2 cellular contexts compared by ENCODE assay signal in the genomic region with DNA sequence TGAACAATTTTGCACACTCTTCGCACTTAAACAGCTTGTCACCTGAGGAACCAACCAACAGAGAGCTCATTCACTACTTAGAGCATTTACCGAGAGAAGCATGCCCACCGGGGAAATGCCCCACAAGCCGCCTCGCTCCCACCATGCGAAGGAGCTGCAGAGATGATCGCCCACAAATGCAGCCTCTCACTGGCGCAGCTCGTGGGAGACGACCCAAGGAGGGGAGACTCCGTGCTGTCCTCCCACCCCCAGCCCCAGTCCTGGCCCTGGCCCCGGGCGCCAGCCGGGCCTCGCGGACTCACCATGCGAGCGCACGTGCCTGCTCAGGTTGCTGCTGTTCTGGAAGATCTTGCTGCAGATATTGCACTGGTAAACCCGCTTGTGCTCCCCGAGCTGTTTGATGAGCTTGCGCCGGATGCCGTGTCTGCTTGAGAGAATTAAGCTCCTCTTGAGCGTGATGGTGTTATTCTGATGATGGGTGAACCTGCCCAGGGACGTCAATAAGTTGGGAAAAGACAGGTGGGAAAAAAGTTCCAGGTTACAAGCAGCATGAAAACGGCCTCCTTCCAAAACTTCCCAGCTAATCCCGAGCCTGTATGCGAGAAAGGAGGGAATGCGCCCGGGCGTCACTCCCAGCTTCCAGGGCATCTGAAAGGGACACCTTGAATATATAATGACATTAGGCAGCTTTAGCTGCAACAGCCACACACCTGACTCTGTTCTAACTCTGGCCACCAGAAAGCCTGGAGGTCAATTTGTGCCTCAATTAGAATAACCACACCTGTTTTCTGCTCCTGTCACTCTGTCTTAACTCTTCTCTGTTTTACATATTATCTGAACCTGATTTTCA.
TF ChIP-seq lines count a peak whose summit lies in the region.

No MANE protein-coding gene starts in this region.

TF ChIP-seq in HCT116, 20 proteins besides CTCF, POLR2A, EP300 and RAD21:
- TF ChIP-seq, protein P1, sequence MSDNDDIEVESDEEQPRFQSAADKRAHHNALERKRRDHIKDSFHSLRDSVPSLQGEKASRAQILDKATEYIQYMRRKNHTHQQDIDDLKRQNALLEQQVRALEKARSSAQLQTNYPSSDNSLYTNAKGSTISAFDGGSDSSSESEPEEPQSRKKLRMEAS (IDR thresholded peaks at IDR 0.05) = no peak
- TF ChIP-seq ELF1 (IDR thresholded peaks at IDR 0.05; ENCODE audit: borderline replicate concordance, low read depth) (no peak), EZH2phosphoT487 (IDR thresholded peaks at IDR 0.05; ENCODE audit: borderline replicate concordance) (no peak), CBX3 (IDR thresholded peaks at IDR 0.05; ENCODE audit: low read depth) (no peak), POLR2AphosphoS5 (IDR thresholded peaks at IDR 0.05; ENCODE audit: low read depth, low read length) (no peak), EZH2 (IDR thresholded peaks at IDR 0.05) (no peak)
- TF ChIP-seq, protein P2, sequence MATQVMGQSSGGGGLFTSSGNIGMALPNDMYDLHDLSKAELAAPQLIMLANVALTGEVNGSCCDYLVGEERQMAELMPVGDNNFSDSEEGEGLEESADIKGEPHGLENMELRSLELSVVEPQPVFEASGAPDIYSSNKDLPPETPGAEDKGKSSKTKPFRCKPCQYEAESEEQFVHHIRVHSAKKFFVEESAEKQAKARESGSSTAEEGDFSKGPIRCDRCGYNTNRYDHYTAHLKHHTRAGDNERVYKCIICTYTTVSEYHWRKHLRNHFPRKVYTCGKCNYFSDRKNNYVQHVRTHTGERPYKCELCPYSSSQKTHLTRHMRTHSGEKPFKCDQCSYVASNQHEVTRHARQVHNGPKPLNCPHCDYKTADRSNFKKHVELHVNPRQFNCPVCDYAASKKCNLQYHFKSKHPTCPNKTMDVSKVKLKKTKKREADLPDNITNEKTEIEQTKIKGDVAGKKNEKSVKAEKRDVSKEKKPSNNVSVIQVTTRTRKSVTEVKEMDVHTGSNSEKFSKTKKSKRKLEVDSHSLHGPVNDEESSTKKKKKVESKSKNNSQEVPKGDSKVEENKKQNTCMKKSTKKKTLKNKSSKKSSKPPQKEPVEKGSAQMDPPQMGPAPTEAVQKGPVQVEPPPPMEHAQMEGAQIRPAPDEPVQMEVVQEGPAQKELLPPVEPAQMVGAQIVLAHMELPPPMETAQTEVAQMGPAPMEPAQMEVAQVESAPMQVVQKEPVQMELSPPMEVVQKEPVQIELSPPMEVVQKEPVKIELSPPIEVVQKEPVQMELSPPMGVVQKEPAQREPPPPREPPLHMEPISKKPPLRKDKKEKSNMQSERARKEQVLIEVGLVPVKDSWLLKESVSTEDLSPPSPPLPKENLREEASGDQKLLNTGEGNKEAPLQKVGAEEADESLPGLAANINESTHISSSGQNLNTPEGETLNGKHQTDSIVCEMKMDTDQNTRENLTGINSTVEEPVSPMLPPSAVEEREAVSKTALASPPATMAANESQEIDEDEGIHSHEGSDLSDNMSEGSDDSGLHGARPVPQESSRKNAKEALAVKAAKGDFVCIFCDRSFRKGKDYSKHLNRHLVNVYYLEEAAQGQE (IDR thresholded peaks at IDR 0.05; ENCODE audit: low read depth) = no peak

TF ChIP-seq in GM12878, 131 proteins besides CTCF, POLR2A, EP300 and RAD21:
- TF ChIP-seq, protein P3, sequence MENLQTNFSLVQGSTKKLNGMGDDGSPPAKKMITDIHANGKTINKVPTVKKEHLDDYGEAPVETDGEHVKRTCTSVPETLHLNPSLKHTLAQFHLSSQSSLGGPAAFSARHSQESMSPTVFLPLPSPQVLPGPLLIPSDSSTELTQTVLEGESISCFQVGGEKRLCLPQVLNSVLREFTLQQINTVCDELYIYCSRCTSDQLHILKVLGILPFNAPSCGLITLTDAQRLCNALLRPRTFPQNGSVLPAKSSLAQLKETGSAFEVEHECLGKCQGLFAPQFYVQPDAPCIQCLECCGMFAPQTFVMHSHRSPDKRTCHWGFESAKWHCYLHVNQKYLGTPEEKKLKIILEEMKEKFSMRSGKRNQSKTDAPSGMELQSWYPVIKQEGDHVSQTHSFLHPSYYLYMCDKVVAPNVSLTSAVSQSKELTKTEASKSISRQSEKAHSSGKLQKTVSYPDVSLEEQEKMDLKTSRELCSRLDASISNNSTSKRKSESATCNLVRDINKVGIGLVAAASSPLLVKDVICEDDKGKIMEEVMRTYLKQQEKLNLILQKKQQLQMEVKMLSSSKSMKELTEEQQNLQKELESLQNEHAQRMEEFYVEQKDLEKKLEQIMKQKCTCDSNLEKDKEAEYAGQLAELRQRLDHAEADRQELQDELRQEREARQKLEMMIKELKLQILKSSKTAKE (IDR thresholded peaks at IDR 0.05; ENCODE audit: low read depth, poor library complexity, severe bottlenecking) = no peak
- no peak for TF ChIP-seq SMARCA5 (IDR thresholded peaks at IDR 0.05)
- no peak for TF ChIP-seq SUPT20H (IDR thresholded peaks at IDR 0.05; ENCODE audit: borderline replicate concordance, control insufficient read depth, low read depth, low read length)
- TF ChIP-seq EED (IDR thresholded peaks at IDR 0.05; ENCODE audit: low read depth) = no peak
- TF ChIP-seq NRF1 (conservative IDR thresholded peaks at IDR 0.05; ENCODE audit: low read depth, low read length) = no peak
- no peak for TF ChIP-seq SRF (IDR thresholded peaks at IDR 0.05; ENCODE audit: low read depth in 2 of 2, low read length in 2 of 2)
- TF ChIP-seq CHD4 (IDR thresholded peaks at IDR 0.05) = no peak
- no peak for TF ChIP-seq BCL11A (IDR thresholded peaks at IDR 0.05; ENCODE audit: low read depth, low read length)
- no peak for TF ChIP-seq PAX8 (IDR thresholded peaks at IDR 0.05)
- TF ChIP-seq STAT1 (conservative IDR thresholded peaks at IDR 0.05) = no peak
- no peak for TF ChIP-seq ATF7 (IDR thresholded peaks at IDR 0.05; ENCODE audit: low read depth)
- no peak for TF ChIP-seq TBL1XR1 (IDR thresholded peaks at IDR 0.05; ENCODE audit: low read depth, low read length)
- TF ChIP-seq JUNB (IDR thresholded peaks at IDR 0.05) = no peak
- TF ChIP-seq CBX3 (IDR thresholded peaks at IDR 0.05; ENCODE audit: borderline replicate concordance, low read depth) = no peak
- no peak for TF ChIP-seq SREBF2 (IDR thresholded peaks at IDR 0.05; ENCODE audit: low read length)
- TF ChIP-seq, protein P2 (IDR thresholded peaks at IDR 0.05; ENCODE audit: low read depth, low read length) = no peak
- no peak for TF ChIP-seq IKZF1 (conservative IDR thresholded peaks at IDR 0.05)
- TF ChIP-seq, protein P4, sequence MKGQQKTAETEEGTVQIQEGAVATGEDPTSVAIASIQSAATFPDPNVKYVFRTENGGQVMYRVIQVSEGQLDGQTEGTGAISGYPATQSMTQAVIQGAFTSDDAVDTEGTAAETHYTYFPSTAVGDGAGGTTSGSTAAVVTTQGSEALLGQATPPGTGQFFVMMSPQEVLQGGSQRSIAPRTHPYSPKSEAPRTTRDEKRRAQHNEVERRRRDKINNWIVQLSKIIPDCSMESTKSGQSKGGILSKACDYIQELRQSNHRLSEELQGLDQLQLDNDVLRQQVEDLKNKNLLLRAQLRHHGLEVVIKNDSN (IDR thresholded peaks at IDR 0.05; ENCODE audit: borderline replicate concordance, extremely low read length, insufficient read depth, low read depth, low read length) = no peak
